Comparison of ENCODE assay signal across 16 cellular contexts in genomic region chr3:31639828-31640227, GRCh38.
"Had no signal": no experiment of that assay in that cellular context is flagged by ENCODE, and none has a peak within 500 bp of the region (broad histone marks: within the 10 kb centered on the region; RNA-seq: fewer than 3 reads in every experiment).

No MANE protein-coding gene starts in this region.

- H3K79me2 ChIP-seq: parathyroid adenoma had no signal

- H3K4me1 ChIP-seq: parathyroid adenoma had no signal

- H3K4me3 ChIP-seq: esophagus squamous epithelium, heart right ventricle, left lung, skin epidermis had no signal

- H3K27me3 ChIP-seq: esophagus squamous epithelium, heart right ventricle, left lung had no signal

- H3K9ac ChIP-seq: parathyroid adenoma had no signal

- H3K27me3 Mint-ChIP-seq: activated CD8-positive, alpha-beta T cell treated with anti-CD3 and anti-CD28 coated beads for 36 hours had no signal

- H3K27ac Mint-ChIP-seq: activated CD8-positive, alpha-beta T cell treated with anti-CD3 and anti-CD28 coated beads for 36 hours; activated T-helper 1 cell treated with anti-CD3 and anti-CD28 coated beads, Interleukin-12 subunit alpha, Interleukin-12 subunit beta, Interleukin-2, Interleukin-4 antibody, amounts not matched to agents 30 ng/mL and 10 ng/mL and 1 ng/mL, durations not matched to agents 14 hours and 24 hours and 36 hours had no signal

- H3K9me3 ChIP-seq: esophagus squamous epithelium, heart right ventricle, left lung had no signal

- H3K9me3 Mint-ChIP-seq: activated CD8-positive, alpha-beta T cell treated with anti-CD3 and anti-CD28 coated beads for 36 hours; activated T-helper 1 cell treated with anti-CD3 and anti-CD28 coated beads, Interleukin-12 subunit alpha, Interleukin-12 subunit beta, Interleukin-2, Interleukin-4 antibody, amounts not matched to agents 30 ng/mL and 10 ng/mL and 1 ng/mL, durations not matched to agents 14 hours and 24 hours and 36 hours had no signal

- H3K4me3 Mint-ChIP-seq: activated CD8-positive, alpha-beta T cell treated with anti-CD3 and anti-CD28 coated beads for 36 hours; activated T-helper 1 cell treated with anti-CD3 and anti-CD28 coated beads, Interleukin-12 subunit alpha, Interleukin-12 subunit beta, Interleukin-2, Interleukin-4 antibody, amounts not matched to agents 30 ng/mL and 10 ng/mL and 1 ng/mL, durations not matched to agents 14 hours and 24 hours and 36 hours had no signal

- ATAC-seq: activated CD8-positive, alpha-beta T cell treated with anti-CD3 and anti-CD28 coated beads for 36 hours; heart right ventricle; left lung had no signal

- FAIRE-seq: astrocyte, urothelium cell line had no signal

- DNase-seq: activated CD4-positive, alpha-beta T cell treated with anti-CD3 and anti-CD28 coated beads for 4 hours; activated CD8-positive, alpha-beta memory T cell treated with anti-CD3 and anti-CD28 coated beads, Interleukin-2, amount 50 U/mL, for 4 hours; activated CD8-positive, alpha-beta T cell treated with anti-CD3 and anti-CD28 coated beads for 36 hours; activated naive CD4-positive, alpha-beta T cell; esophagus squamous epithelium; foreskin melanocyte; heart right ventricle; islet precursor cell; left lung; stimulated activated CD4-positive, alpha-beta T cell treated with anti-CD3 and anti-CD28 coated beads, Interleukin-4, amount 100 ng/mL, for 4 hours had no signal

- H2AFZ ChIP-seq: parathyroid adenoma had no signal

- H3K27ac ChIP-seq: esophagus squamous epithelium, heart right ventricle, left lung, parathyroid adenoma, skin epidermis, VCaP had no signal
